Comparison of ENCODE assay signal across 19 cellular contexts in genomic region chr5:173640166-173640804, GRCh38. TPM values are rescaled to one million over a fixed set of nuclear protein-coding genes. Genes with fewer than 3 reads are reported as not detected.
DNase-seq lines count a peak whose midpoint lies in the region; ATAC-seq and TF ChIP-seq lines count a peak whose summit lies in the region.
"Had no signal": no experiment of that assay in that cellular context is flagged by ENCODE, and none has a peak within 500 bp of the region (broad histone marks: within the 10 kb centered on the region; RNA-seq: fewer than 3 reads in every experiment).

No MANE protein-coding gene starts in this region.

- no peaks in the 10 kb centered on the region for H4K20me1 ChIP-seq in OCI-LY3 (ENCODE audit: insufficient read depth, low read length)

- no peak for TF ChIP-seq POLR2A in thyroid gland (IDR thresholded peaks at IDR 0.05)

- H2AK5ac ChIP-seq in trophoblast cell (ENCODE audit: low read length) = peak overlapping the region; percentile 12

- H2AFZ ChIP-seq in OCI-LY3 (ENCODE audit: low read depth, low read length) (no peak overlapping the region), trophoblast cell (ENCODE audit: insufficient read depth, low read length, poor library complexity) (no peak overlapping the region)

- no peak overlapping the region for H2BK12ac ChIP-seq in trophoblast cell (ENCODE audit: low read length)

- no peak overlapping the region for H2BK5ac ChIP-seq in trophoblast cell (ENCODE audit: low read depth, low read length, poor library complexity)

- H3K14ac ChIP-seq in trophoblast cell (ENCODE audit: low read length) = no peak overlapping the region

- ATAC-seq in HG03378 (IDR thresholded peaks at IDR 0.05; ENCODE audit: unreplicated experiment) = no peak
- ATAC-seq: stimulated activated naive B cell treated with anti-CD40 and anti-IgM and Interleukin-4, amounts not matched to agents 10 μg/mL and 1 μg/mL and 100 μg/mL, for 72 hours had no signal

- H3K4me3 ChIP-seq in GM12864 (ENCODE audit: low read depth, low read length) (no peak overlapping the region), OCI-LY3 (ENCODE audit: low read length) (no peak overlapping the region), choroid plexus epithelial cell (ENCODE audit: low read depth, low read length) (no peak overlapping the region), trophoblast cell (ENCODE audit: low read depth, low read length) (no peak overlapping the region), thyroid gland (replicated peaks in 1 of 3) (no peak overlapping the region)
- H3K4me3 ChIP-seq: adrenal gland, cardiac muscle cell had no signal

- H3K27me3 ChIP-seq in OCI-LY3 (ENCODE audit: low read depth, low read length) (no peaks in the 10 kb centered on the region), trophoblast cell (ENCODE audit: insufficient read depth, low read length) (no peaks in the 10 kb centered on the region), thyroid gland (no peaks in the 10 kb centered on the region)
- H3K27me3 ChIP-seq: adrenal gland, cardiac muscle cell had no signal

- H4K12ac ChIP-seq in trophoblast cell (ENCODE audit: low read depth, low read length) = no peak overlapping the region

- no peak overlapping the region for H4K91ac ChIP-seq in trophoblast cell (ENCODE audit: low read depth, low read length)

- no peak overlapping the region for H3K4me2 ChIP-seq in OCI-LY3 (ENCODE audit: low read length)
- H3K4me2 ChIP-seq in trophoblast cell (ENCODE audit: low read length) = no peak overlapping the region

- no peak overlapping the region for H4K8ac ChIP-seq in trophoblast cell (ENCODE audit: low read depth, low read length)

- no peaks in the 10 kb centered on the region for H3K9me3 ChIP-seq in OCI-LY3 (ENCODE audit: insufficient read depth, low read length)
- H3K9me3 ChIP-seq in trophoblast cell (ENCODE audit: insufficient read depth, low read depth, low read length) = peaks cover 3% of the 10 kb centered on the region
- H3K9me3 ChIP-seq in thyroid gland = no peaks in the 10 kb centered on the region
- H3K9me3 ChIP-seq: adrenal gland had no signal

- H3K27ac ChIP-seq in OCI-LY3 (ENCODE audit: low read length) = no peak overlapping the region
- no peak overlapping the region for H3K27ac ChIP-seq in trophoblast cell (ENCODE audit: low read depth, low read length)
- no peak overlapping the region for H3K27ac ChIP-seq in thyroid gland
- H3K27ac ChIP-seq: cardiac muscle cell had no signal

- peaks cover 12% of the 10 kb centered on the region for H3K79me1 ChIP-seq in trophoblast cell (ENCODE audit: low read length)

- peaks cover 28% of the 10 kb centered on the region for H3K4me1 ChIP-seq in OCI-LY3 (ENCODE audit: low read length)
- H3K4me1 ChIP-seq in trophoblast cell (ENCODE audit: control insufficient read depth in 1 of 2, insufficient read depth in 2 of 2, low read length in 2 of 2) = peaks cover 7 to 11% of the 10 kb centered on the region in 2 experiments
- peaks cover 12 to 22% of the 10 kb centered on the region in 2 donors for H3K4me1 ChIP-seq in thyroid gland
- H3K4me1 ChIP-seq: adrenal gland had no signal

- no peaks in the 10 kb centered on the region for H3K79me2 ChIP-seq in OCI-LY3 (ENCODE audit: low read length)
- no peaks in the 10 kb centered on the region for H3K79me2 ChIP-seq in trophoblast cell (ENCODE audit: control insufficient read depth, insufficient read depth, low read length, poor library complexity)

- WGBS in trophoblast cell (ENCODE audit: extremely low coverage, insufficient coverage, insufficient read length) = no CpG with 5 or more reads among the region's 4 CpGs
- 48 to 51% methylated on average over 4 of the region's 4 CpGs for WGBS in thyroid gland, 2 donors

- no peak overlapping the region for H3K4ac ChIP-seq in trophoblast cell (ENCODE audit: low read depth, low read length)

- intact Hi-C loops in thyroid gland (cut with DNase I) = no loop called here

- TF ChIP-seq CTCF in GM12864 (IDR thresholded peaks at IDR 0.05; ENCODE audit: low read depth, low read length, missing control alignments) = peak; percentile 9
- 0 out of 2 replicates have a peak, but pooled peaks have one; percentile 6 for TF ChIP-seq CTCF in OCI-LY3 (IDR thresholded peaks at IDR 0.05; ENCODE audit: low read depth, low read length)
- TF ChIP-seq CTCF in choroid plexus epithelial cell (conservative IDR thresholded peaks at IDR 0.05; ENCODE audit: low read depth, low read length) = peak; percentile 27
- no peak for TF ChIP-seq CTCF in thyroid gland (IDR thresholded peaks at IDR 0.05)

- DNase-seq in GM12864 (ENCODE audit: low read depth) (no peak), choroid plexus epithelial cell (ENCODE audit: low read depth) (peak; percentile 28), trophoblast cell (no peak), DMS53 treated with DMSO at 0.1 percent for 48 hours (lab: John Stamatoyannopoulos, UW; ENCODE audit: unreplicated experiment) (no peak), thyroid gland (no peak)
- DNase-seq: activated CD4-positive, alpha-beta T cell treated with anti-CD3 and anti-CD28 coated beads, Interleukin-2, amount 50 U/mL, for 4 hours; activated gamma-delta T cell; AML-193; mesenchymal stem cell; naive B cell; NCI-H187 treated with DMSO at 0.1 percent for 48 hours; NCI-H2227 treated with DMSO at 0.1 percent for 48 hours; stimulated activated CD4-positive, alpha-beta T cell treated with anti-CD3 and anti-CD28 coated beads, Interleukin-1b, Interleukin-23, amount 100 ng/mL, for 48 hours; stimulated activated naive B cell treated with anti-CD40 and anti-IgM and Interleukin-4, amounts not matched to agents 10 μg/mL and 1 μg/mL and 100 μg/mL, for 72 hours; T-helper 2 cell had no signal

- no peak overlapping the region for H3K23ac ChIP-seq in trophoblast cell (ENCODE audit: low read length)

- no peak overlapping the region for H3K18ac ChIP-seq in trophoblast cell (ENCODE audit: low read length)

- no peak overlapping the region for H2BK120ac ChIP-seq in trophoblast cell (ENCODE audit: insufficient read depth, low read length, poor library complexity)

- H3K36me3 ChIP-seq in OCI-LY3 (replicated peaks; ENCODE audit: low read depth, low read length) (no peaks in the 10 kb centered on the region), trophoblast cell (ENCODE audit: control insufficient read depth in 1 of 2, insufficient read depth in 2 of 2, low read length in 2 of 2) (no peaks in the 10 kb centered on the region), thyroid gland (no peaks in the 10 kb centered on the region)
- H3K36me3 ChIP-seq: adrenal gland, cardiac muscle cell had no signal

- H3K9ac ChIP-seq in OCI-LY3 (ENCODE audit: low read length) (no peak overlapping the region), trophoblast cell (ENCODE audit: low read length) (no peak overlapping the region)

RNA-seq across cellular contexts. Expression of gene BOD1, which starts 23.8 kb away (rescaled TPM):
- polyA plus RNA-seq in trophoblast cell (2013) = 58.2 and 60.5 TPM in 2 replicates
- total RNA-seq in thyroid gland = 10 to 100 TPM; 62.4 to 86.0 (median 74.7) TPM

Comparison
In these comparisons a context has a peak if more than half of its experiments do, and no peak if none do; other contexts are left out.
1. CTCF ChIP-seq: peak in GM12864 (single experiment), OCI-LY3 (single experiment) and choroid plexus epithelial cell (single experiment); none in thyroid gland (0 of 6).